ENCODE assay signal across 2 cellular contexts in the genomic region with DNA sequence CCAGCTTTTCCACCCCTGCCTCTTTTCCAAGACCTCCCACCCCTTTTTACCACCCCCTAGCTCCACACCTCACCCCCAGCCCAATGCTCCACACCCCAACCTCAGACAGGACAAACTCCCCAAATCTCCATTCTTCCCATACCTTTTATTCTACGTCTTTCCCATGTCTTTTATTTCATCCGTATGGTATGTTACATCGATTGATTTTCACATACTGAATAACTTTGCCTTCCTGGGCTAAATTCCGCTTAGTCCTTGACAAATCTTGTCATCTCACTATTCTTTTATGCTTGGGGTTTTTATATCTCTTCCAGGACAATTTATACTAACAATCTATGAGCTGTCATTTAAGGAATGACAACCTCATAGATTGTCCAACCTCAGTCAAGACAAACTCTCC.
TF ChIP-seq lines count a peak whose summit lies in the region.

No MANE protein-coding gene starts in this region.

TF ChIP-seq in H1, 55 proteins besides CTCF, POLR2A, EP300 and RAD21:
- TF ChIP-seq PHF8 (conservative IDR thresholded peaks at IDR 0.05; ENCODE audit: low read depth, low read length) (no peak), SRF (IDR thresholded peaks at IDR 0.05; ENCODE audit: low read depth, low read length) (no peak), USF2 (IDR thresholded peaks at IDR 0.05; ENCODE audit: low read length) (no peak), TBP (IDR thresholded peaks at IDR 0.05; ENCODE audit: low read depth, low read length) (no peak), GABPA (IDR thresholded peaks at IDR 0.05; ENCODE audit: borderline replicate concordance, insufficient read depth, low read length) (no peak), BACH1 (IDR thresholded peaks at IDR 0.05; ENCODE audit: low read length) (no peak), TEAD4 (IDR thresholded peaks at IDR 0.05; ENCODE audit: low read depth, low read length) (no peak), POU5F1 (IDR thresholded peaks at IDR 0.05; ENCODE audit: low read depth, low read length) (no peak), TCF12 (IDR thresholded peaks at IDR 0.05; ENCODE audit: low read depth, low read length) (no peak)

TF ChIP-seq in SK-N-SH, 30 proteins besides CTCF, POLR2A, EP300 and RAD21:
- TF ChIP-seq GABPA (IDR thresholded peaks at IDR 0.05; ENCODE audit: low read depth), result no peak
- TF ChIP-seq USF1 (IDR thresholded peaks at IDR 0.05; ENCODE audit: borderline replicate concordance, low read depth), result no peak
- no peak for TF ChIP-seq MAX (IDR thresholded peaks at IDR 0.05; ENCODE audit: low read depth)
- no peak for TF ChIP-seq TEAD4 (IDR thresholded peaks at IDR 0.05; ENCODE audit: borderline replicate concordance, insufficient read depth)
- no peak for TF ChIP-seq TAF1 (IDR thresholded peaks at IDR 0.05; ENCODE audit: borderline replicate concordance, low read depth, low read length)
- TF ChIP-seq RFX5 (IDR thresholded peaks at IDR 0.05; ENCODE audit: low read length), result no peak
- no peak for TF ChIP-seq YY1 (IDR thresholded peaks at IDR 0.05; ENCODE audit: low read depth)
TF ChIP-seq in SK-N-SH: peak in this region for 0.
